Comparison of ENCODE assay signal across 9 cellular contexts in genomic region chr4:13476915-13477314, GRCh38. TPM values are rescaled to one million over a fixed set of nuclear protein-coding genes. Genes with fewer than 3 reads are reported as not detected.
DNase-seq lines count a peak whose midpoint lies in the region; ATAC-seq and TF ChIP-seq lines count a peak whose summit lies in the region.
"Had no signal": no experiment of that assay in that cellular context is flagged by ENCODE, and none has a peak within 500 bp of the region (broad histone marks: within the 10 kb centered on the region; RNA-seq: fewer than 3 reads in every experiment).

No MANE protein-coding gene starts in this region.

- H3K4me1 ChIP-seq in left ventricle myocardium inferior: peaks cover 69% of the 10 kb centered on the region
- peaks cover 0 to 3% of the 10 kb centered on the region in 2 donors for H3K4me1 ChIP-seq in gastrocnemius medialis
- peaks cover 0 to 4% of the 10 kb centered on the region in 2 donors for H3K4me1 ChIP-seq in thyroid gland

- DNase-seq in left ventricle myocardium inferior: no peak
- no peak for DNase-seq in Right ventricle myocardium inferior (ENCODE audit: missing footprints)
- peak; percentile 91 for DNase-seq in amniotic epithelial cell (ENCODE audit: low read depth)
- no peak for DNase-seq in gastrocnemius medialis
- DNase-seq in posterior cingulate gyrus: no peak
- no peak for DNase-seq in WERI-Rb-1
- DNase-seq in thyroid gland: no peak
- DNase-seq: CD8-positive, alpha-beta memory T cell had no signal

- H3K36me3 ChIP-seq in left ventricle myocardium inferior: peaks cover 16% of the 10 kb centered on the region
- H3K36me3 ChIP-seq in gastrocnemius medialis: no peaks in the 10 kb centered on the region
- H3K36me3 ChIP-seq in WERI-Rb-1: peaks cover 25% of the 10 kb centered on the region
- H3K36me3 ChIP-seq in thyroid gland: no peaks in the 10 kb centered on the region

- in situ Hi-C loops in gastrocnemius medialis (cut with MboI; ENCODE audit: low sequenced_read_pairs in 4 of 4): no loop called here

- 25 to 43% methylated on average over 2 of the region's 2 CpGs for WGBS in thyroid gland, 2 donors

- peak overlapping the region; percentile 43 for H3K27ac ChIP-seq in left ventricle myocardium inferior (replicated peaks)
- no peak overlapping the region for H3K27ac ChIP-seq in gastrocnemius medialis
- H3K27ac ChIP-seq in WERI-Rb-1: no peak overlapping the region
- H3K27ac ChIP-seq in thyroid gland: no peak overlapping the region

- TF ChIP-seq CTCF in left ventricle myocardium inferior (IDR thresholded peaks at IDR 0.05; ENCODE audit: borderline replicate concordance) (no peak), gastrocnemius medialis (IDR thresholded peaks at IDR 0.05 in 4 of 5, conservative IDR thresholded peaks at IDR 0.05 in 1 of 5) (no peak), WERI-Rb-1 (IDR thresholded peaks at IDR 0.05; ENCODE audit: low read depth, low read length) (no peak), thyroid gland (IDR thresholded peaks at IDR 0.05) (no peak)

- ATAC-seq in Right ventricle myocardium inferior (no peak), HG03103 (IDR thresholded peaks at IDR 0.05; ENCODE audit: low read depth, unreplicated experiment) (peak; percentile 67), gastrocnemius medialis (no peak)

- intact Hi-C loops in left ventricle myocardium inferior (cut with micrococcal nuclease): no loop called here
- intact Hi-C loops in Right ventricle myocardium inferior (cut with DNase I): loop anchor here (5.0 kb wide), 1 partner anchor 65 kb away; no protein-coding TSS in a partner anchor
- intact Hi-C loops in gastrocnemius medialis (cut with DNase I; ENCODE audit: low total_unique reads): no loop called here
- intact Hi-C loops in posterior cingulate gyrus (cut with DNase I): no loop called here
- intact Hi-C loops in thyroid gland (cut with DNase I): no loop called here

- TF ChIP-seq POLR2A in gastrocnemius medialis (IDR thresholded peaks at IDR 0.05): no peak
- no peak for TF ChIP-seq POLR2A in thyroid gland (IDR thresholded peaks at IDR 0.05)

- H3K9me3 ChIP-seq in left ventricle myocardium inferior (replicated peaks) (no peaks in the 10 kb centered on the region), gastrocnemius medialis (no peaks in the 10 kb centered on the region), WERI-Rb-1 (ENCODE audit: severe bottlenecking) (no peaks in the 10 kb centered on the region), thyroid gland (no peaks in the 10 kb centered on the region)

- H3K4me3 ChIP-seq in left ventricle myocardium inferior (peak overlapping the region; percentile 2), gastrocnemius medialis (no peak overlapping the region), WERI-Rb-1 (ENCODE audit: low read depth, low read length) (no peak overlapping the region), thyroid gland (replicated peaks in 1 of 3) (no peak overlapping the region)

- no peaks in the 10 kb centered on the region for H3K27me3 ChIP-seq in left ventricle myocardium inferior (ENCODE audit: low read depth)
- no peaks in the 10 kb centered on the region for H3K27me3 ChIP-seq in gastrocnemius medialis
- no peaks in the 10 kb centered on the region for H3K27me3 ChIP-seq in WERI-Rb-1 (ENCODE audit: insufficient read depth, low read depth, severe bottlenecking)
- H3K27me3 ChIP-seq in thyroid gland: no peaks in the 10 kb centered on the region

RNA-seq across cellular contexts. Expression of gene RAB28, which starts 7.2 kb away (rescaled TPM):
- total RNA-seq in left ventricle myocardium inferior (25.9 TPM), Right ventricle myocardium inferior (20.2 TPM), gastrocnemius medialis (1 to 10 TPM; 3.9 to 8.0 (median 6.7) TPM), thyroid gland (10 to 100 TPM; 25.1 to 30.0 (median 25.4) TPM)
